7 cellular contexts compared by ENCODE assay signal in genomic region chr1:208238710-208239517, GRCh38. TPM values are rescaled to one million over a fixed set of nuclear protein-coding genes. Genes with fewer than 3 reads are reported as not detected.
DNase-seq lines count a peak whose midpoint lies in the region; ATAC-seq, FAIRE-seq and TF ChIP-seq lines count a peak whose summit lies in the region.

No MANE protein-coding gene starts in this region.

- H3K9me3 Mint-ChIP-seq in natural killer cell, result no peaks in the 10 kb centered on the region
- no peaks in the 10 kb centered on the region for H3K9me3 Mint-ChIP-seq in stimulated activated memory B cell treated with anti-CD40 and anti-IgM and Interleukin-4, amounts not matched to agents 10 μg/mL and 1 μg/mL and 100 μg/mL, for 72 hours

- no peak overlapping the region for H3K4me3 Mint-ChIP-seq in natural killer cell
- H3K4me3 Mint-ChIP-seq in stimulated activated memory B cell treated with anti-CD40 and anti-IgM and Interleukin-4, amounts not matched to agents 10 μg/mL and 1 μg/mL and 100 μg/mL, for 72 hours, result no peak overlapping the region

- intact Hi-C loops in natural killer cell (cut with micrococcal nuclease), result no loop called here

- in situ Hi-C loops in SK-MEL-5 (cut with HindIII; ENCODE audit: low pct_unique_long_range_greater_than_20kb, low sequenced_read_pairs), result loop anchor here (25.0 kb wide), 1 partner anchor 227 kb away; no protein-coding TSS in a partner anchor

- no peak for TF ChIP-seq POLR2A in GM12892 (IDR thresholded peaks at IDR 0.05; ENCODE audit: low read depth, low read length)

- POLR2A ChIA-PET in GM10248 (lab: Yijun Ruan, JAX), result no interaction called here

- ATAC-seq in HG03442 (IDR thresholded peaks at IDR 0.05; ENCODE audit: unreplicated experiment) (peak; percentile 43), esophagus mucosa (peak; percentile 75), natural killer cell (peak in 2 of 3 donors; percentile 45 to 53)
- ATAC-seq in stimulated activated memory B cell treated with anti-CD40 and anti-IgM and Interleukin-4, amounts not matched to agents 10 μg/mL and 1 μg/mL and 100 μg/mL, for 72 hours, result no peak

- no peaks in the 10 kb centered on the region for H3K36me3 Mint-ChIP-seq in natural killer cell
- H3K36me3 Mint-ChIP-seq in stimulated activated memory B cell treated with anti-CD40 and anti-IgM and Interleukin-4, amounts not matched to agents 10 μg/mL and 1 μg/mL and 100 μg/mL, for 72 hours, result no peaks in the 10 kb centered on the region

- DNase-seq in GM10248 (ENCODE audit: extremely low spot score), result peak; percentile 61
- DNase-seq in SK-MEL-5 (ENCODE audit: low read depth, low spot score), result peak; percentile 71
- DNase-seq in natural killer cell, result no peak
- DNase-seq in GM12892 (ENCODE audit: insufficient read length), result no peak

- H3K27ac Mint-ChIP-seq in natural killer cell, result no peak overlapping the region
- H3K27ac Mint-ChIP-seq in stimulated activated memory B cell treated with anti-CD40 and anti-IgM and Interleukin-4, amounts not matched to agents 10 μg/mL and 1 μg/mL and 100 μg/mL, for 72 hours, result no peak overlapping the region

- CTCF ChIA-PET in GM10248 (lab: Yijun Ruan, JAX), result interaction anchor here (0.8 to 11.6 kb wide), 23 partner anchors 10 to 245 kb away, joined by 3 to 189 read pairs (median 4); no protein-coding TSS in a partner anchor

- peaks cover 19 to 31% of the 10 kb centered on the region in 2 donors for H3K4me1 Mint-ChIP-seq in natural killer cell
- peaks cover 11% of the 10 kb centered on the region for H3K4me1 Mint-ChIP-seq in stimulated activated memory B cell treated with anti-CD40 and anti-IgM and Interleukin-4, amounts not matched to agents 10 μg/mL and 1 μg/mL and 100 μg/mL, for 72 hours

- FAIRE-seq in GM12892 (lab: Jason Lieb, UNC), result no peak

- H3K27me3 Mint-ChIP-seq in natural killer cell (ENCODE audit: low read depth in 2 of 2), result peaks cover 40 to 58% of the 10 kb centered on the region in 2 donors
- H3K27me3 Mint-ChIP-seq in stimulated activated memory B cell treated with anti-CD40 and anti-IgM and Interleukin-4, amounts not matched to agents 10 μg/mL and 1 μg/mL and 100 μg/mL, for 72 hours, result no peaks in the 10 kb centered on the region

- TF ChIP-seq CTCF in GM10248 (IDR thresholded peaks at IDR 0.05; ENCODE audit: control extremely low read depth, extremely low read depth, low read depth, missing control alignments) (peak; percentile 50), natural killer cell (IDR thresholded peaks at IDR 0.05) (peak; percentile 43)

RNA-seq across cellular contexts. Expression of gene PLXNA2, which starts 5.3 kb away (rescaled TPM):
- total RNA-seq in SK-MEL-5 (2014; rRNA removed; shearing (Covaris generic)), result 0.34 and 0.53 TPM in 2 replicates
- 1.3 and 3.1 TPM in 2 replicates for polyA plus RNA-seq in SK-MEL-5 (2015; cell fraction: cytosol; rRNA removed)
- 1.8 and 4.8 TPM in 2 replicates for polyA plus RNA-seq in SK-MEL-5 (2015; cell fraction: nucleus; rRNA removed)
- total RNA-seq in esophagus mucosa (47.5 TPM), natural killer cell (1 to 10 TPM; 2.8 to 8.4 (median 2.8) TPM)
- 1.5 TPM for polyA plus RNA-seq in GM12892 (2012; ENCODE audit: missing spikeins)

Comparison
In these comparisons a context has a peak if more than half of its experiments do, and no peak if none do; other contexts are left out.
1. DNase-seq: peak in GM10248 (single experiment) and SK-MEL-5 (single experiment); none in natural killer cell (single experiment) and GM12892 (single experiment).